Comparison of ENCODE assay signal across 1 cellular context in genomic region chr19:15177269-15178116, GRCh38.
TF ChIP-seq lines count a peak whose summit lies in the region.

No MANE protein-coding gene starts in this region.

TF ChIP-seq in WTC11, 78 proteins besides CTCF, POLR2A, EP300 and RAD21 (continued from another document):
- TF ChIP-seq E2F4 (CRISPR knock-in tag; IDR thresholded peaks at IDR 0.05; ENCODE audit: borderline replicate concordance, low read depth) (no peak), USF1 (CRISPR knock-in tag; IDR thresholded peaks at IDR 0.05) (no peak), EMX1 (CRISPR knock-in tag; IDR thresholded peaks at IDR 0.05) (no peak), ZNF512 (CRISPR knock-in tag; IDR thresholded peaks at IDR 0.05; ENCODE audit: borderline replicate concordance) (no peak), GRHL2 (CRISPR knock-in tag; IDR thresholded peaks at IDR 0.05; ENCODE audit: insufficient replicate concordance, severe bottlenecking) (no peak), KAT7 (CRISPR knock-in tag; IDR thresholded peaks at IDR 0.05; ENCODE audit: borderline replicate concordance) (no peak), GABPB1 (CRISPR knock-in tag; IDR thresholded peaks at IDR 0.05) (0 out of 2 replicates have a peak, but pooled peaks have one; percentile 18), NFE2L1 (CRISPR knock-in tag; IDR thresholded peaks at IDR 0.05) (no peak), SMAD3 (CRISPR knock-in tag; IDR thresholded peaks at IDR 0.05; ENCODE audit: borderline replicate concordance) (no peak), PRDM15 (CRISPR knock-in tag; IDR thresholded peaks at IDR 0.05) (no peak)
